ENCODE assay signal across 8 cellular contexts in genomic region chr1:235831148-235831547, GRCh38. TPM values are rescaled to one million over a fixed set of nuclear protein-coding genes. Genes with fewer than 3 reads are reported as not detected.
DNase-seq lines count a peak whose midpoint lies in the region; ATAC-seq, FAIRE-seq and TF ChIP-seq lines count a peak whose summit lies in the region.

No MANE protein-coding gene starts in this region.

- H3K56ac ChIP-seq in IMR-90 (ENCODE audit: extremely low read depth, insufficient read depth, low read length), result no peak overlapping the region

- CTCF ChIA-PET in IMR-90 (lab: Yijun Ruan, JAX), result interaction anchor here (3.0 kb wide), 1 partner anchor 12 kb away, joined by 14 read pairs; no protein-coding TSS in a partner anchor

- H2AK5ac ChIP-seq in IMR-90 (ENCODE audit: low read depth, low read length), result no peak overlapping the region

- peaks cover 19% of the 10 kb centered on the region for H3K4me1 Mint-ChIP-seq in dendritic cell treated with granulocyte-macrophage colony-stimulating factor and Interleukin-4, amounts not matched to agents 40 ng/mL and 50 ng/mL, for 4 days (ENCODE audit: low read depth)

- H4K5ac ChIP-seq in IMR-90 (ENCODE audit: low read depth, low read length), result no peak overlapping the region

- peak overlapping the region; percentile 91 for H2AK9ac ChIP-seq in IMR-90 (replicated peaks; ENCODE audit: low read depth, low read length, poor library complexity)

- intact Hi-C loops in IMR-90 (cut with micrococcal nuclease), result loop anchor here (5.0 kb wide), 1 partner anchor 71 kb away; no protein-coding TSS in a partner anchor
- intact Hi-C loops in dendritic cell treated with granulocyte-macrophage colony-stimulating factor and Interleukin-4, amounts not matched to agents 40 ng/mL and 50 ng/mL, for 4 days (cut with micrococcal nuclease), result loop anchor here (10.0 kb wide), 1 partner anchor 144 kb away; no protein-coding TSS in a partner anchor

- H3K9me3 Mint-ChIP-seq in dendritic cell treated with granulocyte-macrophage colony-stimulating factor and Interleukin-4, amounts not matched to agents 40 ng/mL and 50 ng/mL, for 4 days, result no peaks in the 10 kb centered on the region

- no peak overlapping the region for H3K4ac ChIP-seq in IMR-90 (ENCODE audit: low read depth, low read length)

- in situ Hi-C loops in IMR-90 (cut with MboI; ENCODE audit: low sequenced_read_pairs), result no loop called here

- peak; percentile 60 for FAIRE-seq in GM12891 (lab: Jason Lieb, UNC)

- H2BK20ac ChIP-seq in IMR-90 (ENCODE audit: low read depth, low read length), result no peak overlapping the region

- ATAC-seq in GM21529 (IDR thresholded peaks at IDR 0.05; ENCODE audit: unreplicated experiment), result peak; percentile 98
- peak; percentile 77 for ATAC-seq in IMR-90 (ENCODE audit: low read depth)
- peak; percentile 100 for ATAC-seq in stimulated activated naive CD8-positive, alpha-beta T cell treated with anti-CD3 and anti-CD28 coated beads, Interleukin-15, Interleukin-2, amounts not matched to agents 100 U/mL and 50 U/mL, for 24 hours

- peaks cover 2% of the 10 kb centered on the region; the same call in 1 of the 2 replicates for H3K4me1 ChIP-seq in IMR-90 (ENCODE audit: control insufficient read depth, insufficient read depth, low read length)

- no peak overlapping the region for H2AFZ ChIP-seq in IMR-90 (replicated peaks; ENCODE audit: low read length, poor library complexity)

- no peak overlapping the region for H3K4me3 ChIP-seq in IMR-90 (ENCODE audit: insufficient read depth, low read depth, low read length)

- no peak overlapping the region for H3K27ac ChIP-seq in IMR-90 (ENCODE audit: insufficient read depth, low read length)

- H3K4me2 ChIP-seq in IMR-90 (ENCODE audit: low read depth, low read length), result peak overlapping the region; percentile 63; the same call in 1 of the 2 replicates

- H3K14ac ChIP-seq in IMR-90 (replicated peaks; ENCODE audit: low read depth, low read length), result no peak overlapping the region

- no peaks in the 10 kb centered on the region for H3K27me3 Mint-ChIP-seq in dendritic cell treated with granulocyte-macrophage colony-stimulating factor and Interleukin-4, amounts not matched to agents 40 ng/mL and 50 ng/mL, for 4 days

- TF ChIP-seq POLR2A in GM12891 (IDR thresholded peaks at IDR 0.05; ENCODE audit: low read depth, low read length) (no peak), IMR-90 (IDR thresholded peaks at IDR 0.05; ENCODE audit: low read depth, low read length) (no peak)

- no peaks in the 10 kb centered on the region for H3K36me3 ChIP-seq in IMR-90 (ENCODE audit: control insufficient read depth, insufficient read depth, low read length)

- no peak for DNase-seq in GM12891 (ENCODE audit: insufficient read length, low spot score)
- peak; percentile 84 for DNase-seq in IMR-90
- peak; percentile 69 for DNase-seq in stimulated activated naive CD8-positive, alpha-beta T cell treated with anti-CD3 and anti-CD28 coated beads, Interleukin-15, Interleukin-2, amounts not matched to agents 100 U/mL and 50 U/mL, for 24 hours
- no peak for DNase-seq in stimulated activated naive CD4-positive, alpha-beta T cell treated with Interleukin-2 at 50 U/mL for 16 hours (lab: John Stamatoyannopoulos, UW)
- DNase-seq in ecto neural progenitor cell (ENCODE audit: low spot score), result no peak
- DNase-seq in epidermal melanocyte (ENCODE audit: insufficient read length, low spot score), result no peak

- H3K4me3 Mint-ChIP-seq in dendritic cell treated with granulocyte-macrophage colony-stimulating factor and Interleukin-4, amounts not matched to agents 40 ng/mL and 50 ng/mL, for 4 days, result peak overlapping the region; percentile 27

- H3K27ac Mint-ChIP-seq in dendritic cell treated with granulocyte-macrophage colony-stimulating factor and Interleukin-4, amounts not matched to agents 40 ng/mL and 50 ng/mL, for 4 days, result peak overlapping the region; percentile 61

- no peak overlapping the region for H2BK120ac ChIP-seq in IMR-90 (ENCODE audit: low read depth, low read length)

- no peaks in the 10 kb centered on the region for H3K9me1 ChIP-seq in IMR-90 (ENCODE audit: insufficient read depth, low read length)

- POLR2A ChIA-PET in IMR-90 (lab: Charles Lee; ENCODE audit: unreplicated experiment), result no interaction called here

- H4K91ac ChIP-seq in IMR-90 (ENCODE audit: insufficient read depth, low read depth, low read length), result no peak overlapping the region

- WGBS in IMR-90 (ENCODE audit: extremely low coverage in 2 of 2, insufficient read length in 1 of 2), 2 experiments, result no CpG with 5 or more reads among the region's 5 CpGs

- H3K9ac ChIP-seq in IMR-90 (ENCODE audit: low read depth, low read length), result no peak overlapping the region

- H3K23ac ChIP-seq in IMR-90 (ENCODE audit: low read depth, low read length), result no peak overlapping the region

- no peak for TF ChIP-seq RAD21 in IMR-90 (IDR thresholded peaks at IDR 0.05; ENCODE audit: low read length)

- BruUV-seq in IMR-90 (replicated peaks; lab: Mats Ljungman, UMichigan), result no TSS peak

- peaks cover 0 to 7% of the 10 kb centered on the region in 2 experiments; a peak in 2 of 4 replicates for H3K79me1 ChIP-seq in IMR-90 (ENCODE audit: low read depth in 1 of 2, low read length in 2 of 2)

- 0 out of 4 replicates have a peak overlapping the region, but pooled peaks of 1 of the 2 experiments have one; percentile 8 for H4K8ac ChIP-seq in IMR-90 (ENCODE audit: low read depth in 2 of 2, low read length in 2 of 2)

- H2BK5ac ChIP-seq in IMR-90 (ENCODE audit: low read depth, low read length, poor library complexity, severe bottlenecking), result no peak overlapping the region

- H3K9me3 ChIP-seq in IMR-90 (ENCODE audit: control insufficient read depth, insufficient read depth, low read length), result no peaks in the 10 kb centered on the region

- no peak overlapping the region for H3K18ac ChIP-seq in IMR-90 (ENCODE audit: low read depth, low read length)

- no peaks in the 10 kb centered on the region for H4K20me1 ChIP-seq in IMR-90 (ENCODE audit: insufficient read depth, low read length)

- no peak overlapping the region for H2BK15ac ChIP-seq in IMR-90 (ENCODE audit: low read depth, low read length)

- H3K36me3 Mint-ChIP-seq in dendritic cell treated with granulocyte-macrophage colony-stimulating factor and Interleukin-4, amounts not matched to agents 40 ng/mL and 50 ng/mL, for 4 days (ENCODE audit: low read depth), result peaks cover 29% of the 10 kb centered on the region

- H3K27me3 ChIP-seq in IMR-90 (ENCODE audit: control insufficient read depth, insufficient read depth, low read length), result no peaks in the 10 kb centered on the region

- dilution Hi-C loops in IMR-90 (cut with HindIII; ENCODE audit: low sequenced_read_pairs, unreplicated experiment), result no loop called here

- TF ChIP-seq CTCF in IMR-90 (conservative IDR thresholded peaks at IDR 0.05; ENCODE audit: low read depth, low read length), result no peak

TF ChIP-seq in GM12891, 5 proteins besides CTCF, POLR2A, EP300 and RAD21:
- no peak for TF ChIP-seq POLR2AphosphoS5 (IDR thresholded peaks at IDR 0.05; ENCODE audit: low read depth, low read length)
- TF ChIP-seq SPI1 (IDR thresholded peaks at IDR 0.05; ENCODE audit: low read depth, low read length), result peak; percentile 85
TF ChIP-seq in GM12891: peak in this region for 1.

TF ChIP-seq in IMR-90, 13 proteins besides CTCF, POLR2A, EP300 and RAD21:
- TF ChIP-seq MAZ (IDR thresholded peaks at IDR 0.05; ENCODE audit: borderline replicate concordance, low read depth, low read length), result no peak
- TF ChIP-seq CEBPB (IDR thresholded peaks at IDR 0.05; ENCODE audit: low read depth, low read length), result peak; percentile 64

RNA-seq across cellular contexts. Expression of gene LYST, which starts 35.6 kb away (rescaled TPM):
- polyA plus RNA-seq in GM12891 (2012; ENCODE audit: low read depth, missing spikeins), result 4.1 TPM
- total RNA-seq in IMR-90 (2012; rRNA removed), result 7.2 and 8.3 TPM in 2 replicates
- polyA plus RNA-seq in IMR-90 (2012; rRNA removed), result 2.2 TPM in 2 replicates
- 0.53 and 0.82 TPM in 2 replicates for polyA plus RNA-seq in IMR-90 (2012; cell fraction: cytosol; rRNA removed)
- 0.97 and 7.2 TPM in 2 replicates for polyA plus RNA-seq in IMR-90 (2012; cell fraction: nucleus; rRNA removed; ENCODE audit: low replicate concordance)

Comparison
In these comparisons a context has a peak if more than half of its experiments do, and no peak if none do; other contexts are left out.
1. DNase-seq: peak in IMR-90 (single experiment) and stimulated activated naive CD8-positive, alpha-beta T cell treated with anti-CD3 and anti-CD28 coated beads, Interleukin-15, Interleukin-2, amounts not matched to agents 100 U/mL and 50 U/mL, for 24 hours (single experiment); none in GM12891 (single experiment), stimulated activated naive CD4-positive, alpha-beta T cell treated with Interleukin-2 at 50 U/mL for 16 hours (single experiment), ecto neural progenitor cell (single experiment) and epidermal melanocyte (single experiment).
2. Peak in every context shown above with its lines, with median percentiles within 50 percentile points of each other: ATAC-seq.